8 cellular contexts compared by ENCODE assay signal in the genomic region with DNA sequence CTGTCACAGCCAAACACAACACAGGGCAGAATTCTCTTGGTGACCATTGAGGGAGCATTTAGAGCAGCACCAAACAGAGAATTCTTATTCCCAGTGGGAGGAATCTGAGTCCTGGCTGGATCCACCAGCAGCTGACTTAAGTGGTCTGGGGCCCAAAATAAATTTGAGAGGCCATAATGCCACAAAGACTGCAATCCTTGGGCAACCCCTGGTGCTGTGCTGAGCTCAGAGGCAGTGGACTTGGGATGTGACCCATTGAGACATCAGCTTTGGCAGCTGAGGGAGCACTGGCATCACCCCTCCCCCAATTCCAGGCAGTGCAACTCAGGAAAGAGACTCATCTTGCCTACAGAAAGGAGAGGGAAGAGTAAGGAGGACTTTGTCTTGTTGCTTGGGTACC. TPM values are rescaled to one million over a fixed set of nuclear protein-coding genes. Genes with fewer than 3 reads are reported as not detected.
"Had no signal": no experiment of that assay in that cellular context is flagged by ENCODE, and none has a peak within 500 bp of the region (broad histone marks: within the 10 kb centered on the region; RNA-seq: fewer than 3 reads in every experiment).

No MANE protein-coding gene starts in this region.

- H3K4me3 ChIP-seq: GM23338 had no signal

- FAIRE-seq: H1, H54, HTR-8/SVneo had no signal

- H3K27ac Mint-ChIP-seq: GM23338 had no signal

- ATAC-seq: GM23338 had no signal

- DNase-seq: H9, HCEC 1CT, IMR-90 had no signal

- H3K4me2 ChIP-seq: GM23338 had no signal

- H2AFZ ChIP-seq: GM23338 had no signal

- H3K4me3 Mint-ChIP-seq: GM23338, H9 had no signal

- H3K4me1 Mint-ChIP-seq: GM23338, H9 had no signal

RNA-seq across cellular contexts. Expression of gene THBS2, which starts 48.6 kb away (rescaled TPM):
- total RNA-seq: HT-29 had no signal
